In the genomic region with DNA sequence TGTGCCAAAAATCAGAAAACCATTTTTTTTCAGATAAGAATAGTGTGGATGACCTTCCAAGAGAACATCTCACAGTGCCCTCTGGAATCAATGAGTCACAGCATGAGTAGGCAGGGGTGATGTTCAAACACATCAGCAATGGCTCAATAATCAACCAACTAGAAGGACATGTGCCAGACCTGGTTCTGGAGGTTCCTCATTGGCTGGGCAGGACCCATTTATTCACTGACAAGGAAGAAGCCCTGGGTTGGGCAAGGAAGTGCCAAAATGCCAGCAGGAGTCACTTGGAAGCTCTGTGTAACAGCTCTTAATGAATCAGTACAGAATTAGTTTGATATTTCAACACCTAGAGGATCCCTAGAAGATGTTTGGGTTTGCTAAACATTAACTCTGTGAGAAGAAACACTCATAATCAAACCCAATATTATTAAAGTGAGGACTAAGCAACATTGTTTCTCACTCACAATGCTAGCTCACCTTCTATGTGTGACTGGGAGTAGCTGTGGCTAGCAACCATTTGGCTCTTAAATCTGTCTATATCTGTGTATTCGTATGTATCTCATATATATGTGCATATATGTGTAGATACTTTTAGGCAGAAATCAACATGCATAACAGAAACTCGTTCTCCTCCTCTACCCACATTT, we compare ENCODE assay signal across 20 cellular contexts.
DNase-seq lines count a peak whose midpoint lies in the region; ATAC-seq and TF ChIP-seq lines count a peak whose summit lies in the region.
"Had no signal": no experiment of that assay in that cellular context is flagged by ENCODE, and none has a peak within 500 bp of the region (broad histone marks: within the 10 kb centered on the region; RNA-seq: fewer than 3 reads in every experiment).

No MANE protein-coding gene starts in this region.

- ATAC-seq in esophagus mucosa (peak; percentile 58), upper lobe of right lung (peak; percentile 62), HG02678 (IDR thresholded peaks at IDR 0.05; ENCODE audit: unreplicated experiment) (no peak), left lung (no peak)
- ATAC-seq: activated CD4-positive, CD25-positive, alpha-beta regulatory T cell treated with anti-CD3 and anti-CD28 coated beads, Interleukin-2, amount 50 U/mL, for 24 hours had no signal

- CTCF ChIA-PET in A673 (lab: Charles Lee) = no interaction called here

- DNase-seq in stimulated activated CD4-positive, alpha-beta T cell treated with anti-CD3 and anti-CD28 coated beads, Interleukin-15, amount 100 ng/mL, for 24 hours = peak; percentile 4
- no peak for DNase-seq in stimulated activated CD4-positive, alpha-beta T cell treated with anti-CD3 and anti-CD28 coated beads, Interleukin-1b, Interleukin-23, amount 100 ng/mL, for 48 hours
- peak; percentile 81 for DNase-seq in NCI-H226
- DNase-seq in upper lobe of right lung = no peak
- DNase-seq in A673 (ENCODE audit: low spot score) = no peak
- no peak for DNase-seq in left lung
- DNase-seq: activated gamma-delta T cell; amniotic stem cell; CD4-positive, alpha-beta memory T cell; dermis blood vessel endothelial cell; DND-41; HFFc6; KG1; left ventricle myocardium inferior; NCI-H1417; NCI-H2171 had no signal

- intact Hi-C loops in upper lobe of right lung (cut with DNase I) (no loop called here), A673 (cut with micrococcal nuclease; ENCODE audit: unreplicated experiment) (no loop called here), left lung (cut with DNase I) (no loop called here)

- no peak overlapping the region for H3K4me3 ChIP-seq in upper lobe of right lung
- no peak overlapping the region for H3K4me3 ChIP-seq in A673 (ENCODE audit: low read depth, low read length, poor library complexity, severe bottlenecking)
- no peak overlapping the region for H3K4me3 ChIP-seq in left lung
- H3K4me3 ChIP-seq: left ventricle myocardium inferior, smooth muscle cell had no signal

- no TSS peak for BruUV-seq in A673 (replicated peaks; lab: Mats Ljungman, UMichigan)

- H3K27ac ChIP-seq in upper lobe of right lung (no peak overlapping the region), A673 (ENCODE audit: low read depth, low read length, poor library complexity, severe bottlenecking) (no peak overlapping the region), left lung (no peak overlapping the region)
- H3K27ac ChIP-seq: left ventricle myocardium inferior had no signal

- TF ChIP-seq CTCF in upper lobe of right lung (IDR thresholded peaks at IDR 0.05) = no peak
- TF ChIP-seq CTCF in A673 (conservative IDR thresholded peaks at IDR 0.05; ENCODE audit: low read depth, low read length) = no peak
- no peak for TF ChIP-seq CTCF in left lung (IDR thresholded peaks at IDR 0.05)

- H3K36me3 ChIP-seq in upper lobe of right lung (no peaks in the 10 kb centered on the region), A673 (ENCODE audit: insufficient read depth, low read length, poor library complexity, severe bottlenecking) (no peaks in the 10 kb centered on the region), left lung (no peaks in the 10 kb centered on the region)
- H3K36me3 ChIP-seq: left ventricle myocardium inferior had no signal

- H3K4me1 ChIP-seq in upper lobe of right lung (no peaks in the 10 kb centered on the region), A673 (ENCODE audit: insufficient read depth, low read length, poor library complexity, severe bottlenecking) (no peaks in the 10 kb centered on the region), left lung (peaks cover 0 to 5% of the 10 kb centered on the region in 2 donors)
- H3K4me1 ChIP-seq: left ventricle myocardium inferior had no signal

- no peaks in the 10 kb centered on the region for H3K27me3 ChIP-seq in upper lobe of right lung
- H3K27me3 ChIP-seq in A673 (replicated peaks; ENCODE audit: insufficient read depth, low read depth, low read length, poor library complexity) = peaks cover 9% of the 10 kb centered on the region
- no peaks in the 10 kb centered on the region for H3K27me3 ChIP-seq in left lung

- H3K9me3 ChIP-seq in upper lobe of right lung (no peaks in the 10 kb centered on the region), A673 (ENCODE audit: low read depth, low read length, poor library complexity, severe bottlenecking) (no peaks in the 10 kb centered on the region), left lung (no peaks in the 10 kb centered on the region)

- POLR2A ChIA-PET in A673 (lab: Charles Lee; ENCODE audit: low non-redundant PET) = no interaction called here

Comparison
In these comparisons a context has a peak if more than half of its experiments do, and no peak if none do; other contexts are left out.
1. DNase-seq: peak in stimulated activated CD4-positive, alpha-beta T cell treated with anti-CD3 and anti-CD28 coated beads, Interleukin-15, amount 100 ng/mL, for 24 hours (single experiment) and NCI-H226 (single experiment); none in stimulated activated CD4-positive, alpha-beta T cell treated with anti-CD3 and anti-CD28 coated beads, Interleukin-1b, Interleukin-23, amount 100 ng/mL, for 48 hours (single experiment), upper lobe of right lung (single experiment), A673 (single experiment) and left lung (0 of 2).
2. ATAC-seq: peak in esophagus mucosa (single experiment) and upper lobe of right lung (single experiment); none in HG02678 (single experiment) and left lung (single experiment).